ENCODE assay signal across 21 cellular contexts in the genomic region with DNA sequence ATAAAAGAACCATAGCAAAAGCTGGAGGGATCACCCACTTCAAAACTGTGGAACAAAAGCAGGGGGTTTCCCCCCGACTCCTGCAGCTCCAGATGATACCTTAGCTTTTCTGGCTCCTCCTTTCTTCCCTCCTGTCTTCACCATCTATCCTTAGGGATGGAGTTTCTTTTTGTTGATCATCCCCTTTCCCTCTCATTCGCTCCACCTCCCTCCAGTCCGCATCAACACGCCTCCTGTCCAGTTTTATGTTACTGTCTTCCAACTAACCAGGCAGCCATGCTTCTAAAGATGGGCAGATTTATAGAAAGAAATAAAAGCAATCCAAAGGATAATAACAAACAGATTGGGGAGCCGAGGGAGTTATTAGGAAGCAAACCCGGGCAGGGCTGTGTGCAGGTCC.
DNase-seq lines count a peak whose midpoint lies in the region; ATAC-seq, FAIRE-seq and TF ChIP-seq lines count a peak whose summit lies in the region.
"Had no signal": no experiment of that assay in that cellular context is flagged by ENCODE, and none has a peak within 500 bp of the region (broad histone marks: within the 10 kb centered on the region; RNA-seq: fewer than 3 reads in every experiment).

No MANE protein-coding gene starts in this region.

- H3F3A ChIP-seq in GM23338 (replicated peaks; ENCODE audit: low read depth) = no peaks in the 10 kb centered on the region

- H3K9me3 Mint-ChIP-seq in GM23338 = no peaks in the 10 kb centered on the region
- H3K9me3 Mint-ChIP-seq in activated T-cell treated with anti-CD3 and anti-CD28 coated beads, Interleukin-2, amount 50 U/mL, for 72 hours = no peaks in the 10 kb centered on the region
- H3K9me3 Mint-ChIP-seq: activated naive CD8-positive, alpha-beta T cell treated with anti-CD3 and anti-CD28 coated beads, Interleukin-2, amount 50 U/mL, for 24 hours; activated T-helper 1 cell treated with anti-CD3 and anti-CD28 coated beads, Interleukin-12 subunit alpha, Interleukin-12 subunit beta, Interleukin-2, Interleukin-4 antibody, amounts not matched to agents 30 ng/mL and 10 ng/mL and 1 ng/mL, durations not matched to agents 14 hours and 24 hours and 36 hours had no signal

- no peak overlapping the region for H2BK120ac ChIP-seq in neuronal stem cell (ENCODE audit: low read depth, low read length)

- intact Hi-C loops in dorsolateral prefrontal cortex (cut with DNase I) = no loop called here

- H3K18ac ChIP-seq in neuronal stem cell (ENCODE audit: low read length) = no peak overlapping the region

- no peaks in the 10 kb centered on the region for H4K20me1 ChIP-seq in GM23338 (replicated peaks; ENCODE audit: insufficient read depth)

- H3K36me3 ChIP-seq in GM23338 (ENCODE audit: insufficient read depth) (0 out of 2 replicates have a peak, but pooled peaks cover 1% of the 10 kb centered on the region), neuronal stem cell (replicated peaks in 1 of 2; ENCODE audit: control insufficient read depth in 2 of 2, insufficient read depth in 2 of 2, low read length in 2 of 2) (no peaks in the 10 kb centered on the region), small intestine (ENCODE audit: control insufficient read depth in 2 of 2, insufficient read depth in 2 of 2, low read length in 2 of 2) (no peaks in the 10 kb centered on the region)
- H3K36me3 ChIP-seq: cardiac muscle cell had no signal

- WGBS in neuronal stem cell (ENCODE audit: extremely low coverage in 2 of 2, insufficient read length in 2 of 2, insufficient replicate concordance in 1 of 2), 2 donors = no CpG with 5 or more reads among the region's 6 CpGs
- 80 to 82% (median 80%) methylated on average over 6 of the region's 6 CpGs for WGBS in small intestine, 3 donors

- H4K8ac ChIP-seq in neuronal stem cell (ENCODE audit: low read depth, low read length) = no peak overlapping the region

- H3K4me3 Mint-ChIP-seq in GM23338 = no peak overlapping the region
- H3K4me3 Mint-ChIP-seq in activated T-cell treated with anti-CD3 and anti-CD28 coated beads, Interleukin-2, amount 50 U/mL, for 72 hours = no peak overlapping the region
- H3K4me3 Mint-ChIP-seq: activated naive CD8-positive, alpha-beta T cell treated with anti-CD3 and anti-CD28 coated beads, Interleukin-2, amount 50 U/mL, for 24 hours; activated T-helper 1 cell treated with anti-CD3 and anti-CD28 coated beads, Interleukin-12 subunit alpha, Interleukin-12 subunit beta, Interleukin-2, Interleukin-4 antibody, amounts not matched to agents 30 ng/mL and 10 ng/mL and 1 ng/mL, durations not matched to agents 14 hours and 24 hours and 36 hours; B cell had no signal

- H3K9me3 ChIP-seq in neuronal stem cell (replicated peaks in 1 of 2; ENCODE audit: control insufficient read depth in 2 of 2, insufficient read depth in 1 of 2, low read depth in 1 of 2, low read length in 2 of 2) (no peaks in the 10 kb centered on the region), small intestine (ENCODE audit: control insufficient read depth, low read depth) (no peaks in the 10 kb centered on the region)
- H3K9me3 ChIP-seq: Caco-2 had no signal

- H3K23ac ChIP-seq in neuronal stem cell (ENCODE audit: low read depth, low read length, poor library complexity) = no peak overlapping the region

- no peak overlapping the region for H3K27ac ChIP-seq in GM23338 (ENCODE audit: low read depth)
- peak overlapping the region in 2 of 59 donors; percentile 41 to 51 for H3K27ac ChIP-seq in dorsolateral prefrontal cortex
- H3K27ac ChIP-seq in neuronal stem cell (replicated peaks; ENCODE audit: low read length) = no peak overlapping the region
- H3K27ac ChIP-seq in small intestine (ENCODE audit: low read depth in 1 of 2, low read length in 1 of 2) = no peak overlapping the region
- H3K27ac ChIP-seq: cardiac muscle cell had no signal

- H3K4ac ChIP-seq in neuronal stem cell (ENCODE audit: low read length) = no peak overlapping the region

- peak; percentile 51 for ATAC-seq in GM23338
- no peak for ATAC-seq in activated T-cell treated with anti-CD3 and anti-CD28 coated beads, Interleukin-2, amount 50 U/mL, for 72 hours (replicated peaks in 1 of 2)
- no peak for ATAC-seq in HG02798 (IDR thresholded peaks at IDR 0.05; ENCODE audit: poor library complexity, unreplicated experiment)
- ATAC-seq: activated CD4-positive, CD25-positive, alpha-beta regulatory T cell treated with anti-CD3 and anti-CD28 coated beads, Interleukin-2, amount 50 U/mL, for 24 hours; activated naive CD8-positive, alpha-beta T cell treated with anti-CD3 and anti-CD28 coated beads, Interleukin-2, amount 50 U/mL, for 24 hours; esophagus mucosa; left lobe of liver; SK-N-SH treated with all-trans-retinoic acid at 6 μM for 48 hours had no signal

- no peak for FAIRE-seq in small intestine (lab: Jason Lieb, UNC)

- H3K4me1 ChIP-seq in GM23338 (ENCODE audit: insufficient read depth) = no peaks in the 10 kb centered on the region
- peaks cover 4 to 15% of the 10 kb centered on the region in 2 donors for H3K4me1 ChIP-seq in neuronal stem cell (ENCODE audit: control insufficient read depth in 2 of 2, insufficient read depth in 1 of 2, low read depth in 1 of 2, low read length in 2 of 2)
- no peaks in the 10 kb centered on the region for H3K4me1 ChIP-seq in small intestine (ENCODE audit: control insufficient read depth in 2 of 2, insufficient read depth in 1 of 2, low read depth in 1 of 2, low read length in 1 of 2)
- H3K4me1 ChIP-seq: Caco-2 had no signal

- H3K9me2 ChIP-seq in GM23338 (ENCODE audit: insufficient read depth) = peaks cover 4% of the 10 kb centered on the region; the same call in 1 of the 2 replicates

- H2AK5ac ChIP-seq in neuronal stem cell (ENCODE audit: low read depth, low read length) = no peak overlapping the region

- peaks cover 12% of the 10 kb centered on the region for H3K4me1 Mint-ChIP-seq in GM23338
- H3K4me1 Mint-ChIP-seq in activated T-cell treated with anti-CD3 and anti-CD28 coated beads, Interleukin-2, amount 50 U/mL, for 72 hours (ENCODE audit: low read depth) = no peaks in the 10 kb centered on the region
- H3K4me1 Mint-ChIP-seq: activated naive CD8-positive, alpha-beta T cell treated with anti-CD3 and anti-CD28 coated beads, Interleukin-2, amount 50 U/mL, for 24 hours; B cell had no signal

- no peak for DNase-seq in GM23338 (ENCODE audit: low spot score)
- DNase-seq in NCI-H2227 (lab: John Stamatoyannopoulos, UW; ENCODE audit: unreplicated experiment) = peak; percentile 19
- no peak for DNase-seq in dorsolateral prefrontal cortex
- DNase-seq in neuronal stem cell (ENCODE audit: low spot score) = no peak
- no peak for DNase-seq in small intestine
- DNase-seq in activated T-cell treated with anti-CD3 and anti-CD28 coated beads, Interleukin-2, amount 50 U/mL, for 72 hours = no peak
- DNase-seq: activated CD8-positive, alpha-beta memory T cell treated with anti-CD3 and anti-CD28 coated beads for 24 hours; activated naive CD8-positive, alpha-beta T cell treated with anti-CD3 and anti-CD28 coated beads, Interleukin-2, amount 50 U/mL, for 24 hours; Caco-2; KG1; occipital lobe; stimulated activated naive CD4-positive, alpha-beta T cell; T1000 had no signal

- no peak overlapping the region for H2BK12ac ChIP-seq in neuronal stem cell (ENCODE audit: low read length)

- no peak overlapping the region for H3K9ac ChIP-seq in neuronal stem cell (ENCODE audit: low read depth, low read length, poor library complexity)

- H3K79me2 ChIP-seq in GM23338 (replicated peaks; ENCODE audit: insufficient read depth) = no peaks in the 10 kb centered on the region

- H3K79me1 ChIP-seq in neuronal stem cell (ENCODE audit: low read depth, low read length) = no peaks in the 10 kb centered on the region

- H2BK15ac ChIP-seq in neuronal stem cell (ENCODE audit: low read length) = no peak overlapping the region

- no peak overlapping the region for H3K14ac ChIP-seq in neuronal stem cell (ENCODE audit: low read length)

- TF ChIP-seq CTCF in GM23338 (conservative IDR thresholded peaks at IDR 0.05; ENCODE audit: low read depth in 2 of 2) (no peak), dorsolateral prefrontal cortex (IDR thresholded peaks at IDR 0.05 in 54 of 56, conservative IDR thresholded peaks at IDR 0.05 in 2 of 56; ENCODE audit: low read depth in 1 of 56, partially characterized antibody in 56 of 56) (no peak)

- H4K91ac ChIP-seq in neuronal stem cell (ENCODE audit: low read depth, low read length, poor library complexity) = no peak overlapping the region

- no peak overlapping the region for H3K4me2 ChIP-seq in GM23338
- H3K4me2 ChIP-seq in neuronal stem cell (ENCODE audit: insufficient read depth, low read length, poor library complexity, severe bottlenecking) = no peak overlapping the region

- H2BK5ac ChIP-seq in neuronal stem cell (ENCODE audit: low read length) = no peak overlapping the region

- H3K36me3 Mint-ChIP-seq in GM23338 (ENCODE audit: low read depth) = no peaks in the 10 kb centered on the region
- no peaks in the 10 kb centered on the region for H3K36me3 Mint-ChIP-seq in activated T-cell treated with anti-CD3 and anti-CD28 coated beads, Interleukin-2, amount 50 U/mL, for 72 hours (ENCODE audit: insufficient read depth in 2 of 2)

- H3K27me3 ChIP-seq in GM23338 (ENCODE audit: insufficient read depth) (no peaks in the 10 kb centered on the region), dorsolateral prefrontal cortex (peaks cover 0 to 31% (median 5%) of the 10 kb centered on the region in 45 donors), neuronal stem cell (ENCODE audit: control insufficient read depth in 3 of 3, insufficient read depth in 3 of 3, low read depth in 1 of 3, low read length in 3 of 3) (no peaks in the 10 kb centered on the region), small intestine (ENCODE audit: control insufficient read depth in 2 of 2, insufficient read depth in 2 of 2, low read length in 2 of 2) (no peaks in the 10 kb centered on the region)

- H3K4me3 ChIP-seq in GM23338 (no peak overlapping the region), dorsolateral prefrontal cortex (peak overlapping the region in 51 of 59 donors; percentile 4 to 62 (median 36)), neuronal stem cell (ENCODE audit: low read length in 2 of 2) (peak overlapping the region in 1 of 2 donors; percentile 40), small intestine (ENCODE audit: low read depth in 1 of 2, low read length in 2 of 2) (no peak overlapping the region)
- H3K4me3 ChIP-seq: cardiac muscle cell had no signal

- peaks cover 3% of the 10 kb centered on the region for H3K27me3 Mint-ChIP-seq in GM23338 (ENCODE audit: insufficient read depth, low read depth, poor library complexity)
- H3K27me3 Mint-ChIP-seq in activated T-cell treated with anti-CD3 and anti-CD28 coated beads, Interleukin-2, amount 50 U/mL, for 72 hours (ENCODE audit: low read depth) = peaks cover 13% of the 10 kb centered on the region
- H3K27me3 Mint-ChIP-seq: B cell had no signal

- H3K27ac Mint-ChIP-seq in GM23338 = no peak overlapping the region
- no peak overlapping the region for H3K27ac Mint-ChIP-seq in activated T-cell treated with anti-CD3 and anti-CD28 coated beads, Interleukin-2, amount 50 U/mL, for 72 hours
- H3K27ac Mint-ChIP-seq: activated naive CD8-positive, alpha-beta T cell treated with anti-CD3 and anti-CD28 coated beads, Interleukin-2, amount 50 U/mL, for 24 hours; activated T-helper 1 cell treated with anti-CD3 and anti-CD28 coated beads, Interleukin-12 subunit alpha, Interleukin-12 subunit beta, Interleukin-2, Interleukin-4 antibody, amounts not matched to agents 30 ng/mL and 10 ng/mL and 1 ng/mL, durations not matched to agents 14 hours and 24 hours and 36 hours; B cell had no signal

- H2AFZ ChIP-seq in GM23338 (peak overlapping the region; percentile 74), neuronal stem cell (ENCODE audit: low read length) (peak overlapping the region; percentile 84)

Comparison
In these comparisons a context has a peak if more than half of its experiments do, and no peak if none do; other contexts are left out.
1. H3K4me3 ChIP-seq: peak in dorsolateral prefrontal cortex (51 of 59); none in GM23338 (single experiment) and small intestine (0 of 2).